In the genomic region with DNA sequence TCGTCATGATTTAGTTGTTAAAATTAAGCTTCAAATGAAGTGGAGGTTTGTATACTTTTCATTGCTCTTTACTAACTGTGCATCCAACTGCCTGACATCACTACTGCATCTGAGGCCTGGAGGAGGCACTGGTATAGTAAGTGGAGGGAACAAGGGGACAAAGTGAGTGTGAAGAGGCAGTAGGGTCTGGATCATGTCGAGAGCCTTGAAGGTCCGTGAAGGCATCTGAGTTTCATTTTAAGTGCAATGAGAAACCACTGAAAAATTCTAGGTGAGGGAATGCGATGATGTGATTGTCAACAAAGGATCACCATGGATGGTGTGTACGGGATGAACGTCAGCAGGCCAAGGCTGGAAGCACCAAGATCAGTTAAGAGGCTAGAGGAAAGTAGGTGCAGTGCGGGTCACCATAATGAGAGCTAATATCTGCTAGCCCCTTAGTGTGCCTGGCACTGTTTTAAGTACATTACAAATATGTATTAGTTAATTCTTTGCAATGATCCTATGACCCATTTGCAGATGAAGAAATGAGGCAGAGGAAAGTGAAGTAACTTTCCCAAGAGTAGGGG, we compare ENCODE assay signal across 23 cellular contexts.
"Had no signal": no experiment of that assay in that cellular context is flagged by ENCODE, and none has a peak within 500 bp of the region (broad histone marks: within the 10 kb centered on the region; RNA-seq: fewer than 3 reads in every experiment).

No MANE protein-coding gene starts in this region.

- H3K36me3 Mint-ChIP-seq: activated naive CD4-positive, alpha-beta T cell treated with anti-CD3 and anti-CD28 coated beads, Interleukin-2, amount 50 U/mL, for 72 hours had no signal

- H3K27ac Mint-ChIP-seq: activated CD8-positive, alpha-beta T cell treated with anti-CD3 and anti-CD28 coated beads, Interleukin-2, amount 10 ng/mL, durations not matched to agents 7 days and 5 days; activated naive CD4-positive, alpha-beta T cell treated with anti-CD3 and anti-CD28 coated beads, Interleukin-2, amount 50 U/mL, for 72 hours; activated T-helper 17 cell treated with anti-CD3 and anti-CD28 coated beads, Interleukin-2, amount 50 U/mL, for 72 hours; naive thymus-derived CD8-positive, alpha-beta T cell; T-cell; T-helper 2 cell treated with Interferon-gamma antibody and Interleukin-4, amounts not matched to agents 5 μg/mL and 100 μg/mL, for 36 hours had no signal

- H3K9me3 ChIP-seq: adrenal gland, breast epithelium, esophagus muscularis mucosa, ovary, thyroid gland had no signal

- ATAC-seq: activated CD8-positive, alpha-beta T cell treated with anti-CD3 and anti-CD28 coated beads, Interleukin-2, amount 10 ng/mL, durations not matched to agents 7 days and 5 days; activated naive CD4-positive, alpha-beta T cell treated with anti-CD3 and anti-CD28 coated beads, Interleukin-2, amount 50 U/mL, for 72 hours; activated T-helper 17 cell treated with anti-CD3 and anti-CD28 coated beads, Interleukin-2, amount 50 U/mL, for 72 hours; naive thymus-derived CD8-positive, alpha-beta T cell; T-cell had no signal

- FAIRE-seq: astrocyte, keratinocyte, TTC549 had no signal

- H3K27me3 Mint-ChIP-seq: activated T-helper 17 cell treated with anti-CD3 and anti-CD28 coated beads, Interleukin-2, amount 50 U/mL, for 72 hours; naive thymus-derived CD8-positive, alpha-beta T cell; T-cell had no signal

- H3K27me3 ChIP-seq: adrenal gland, breast epithelium, esophagus muscularis mucosa, ovary, thyroid gland had no signal

- H3K4me3 ChIP-seq: adrenal gland, breast epithelium, coronary artery, esophagus muscularis mucosa, lung, ovary, thyroid gland had no signal

- DNase-seq: activated CD4-positive, alpha-beta T cell treated with anti-CD3 and anti-CD28 coated beads for 1 hour; activated CD4-positive, alpha-beta T cell treated with anti-CD3 and anti-CD28 coated beads, Interleukin-2, amount 50 U/mL, for 1 hour; activated CD8-positive, alpha-beta T cell treated with anti-CD3 and anti-CD28 coated beads, Interleukin-2, amount 10 ng/mL, durations not matched to agents 7 days and 5 days; activated T-cell treated with anti-CD3 and anti-CD28 coated beads, Interleukin-2, amount 50 U/mL, for 1 hour; cerebellar nuclear complex; naive thymus-derived CD8-positive, alpha-beta T cell; ovary; stimulated activated CD4-positive, alpha-beta T cell treated with anti-CD3 and anti-CD28 coated beads, Interleukin-4, amount 100 ng/mL, for 24 hours; stimulated activated naive CD4-positive, alpha-beta T cell treated with Interleukin-2 at 50 U/mL for 16 hours; T-cell; thyroid gland; WERI-Rb-1 had no signal

- H3K4me1 ChIP-seq: breast epithelium, thyroid gland had no signal

- H3K4me1 Mint-ChIP-seq: activated T-helper 17 cell treated with anti-CD3 and anti-CD28 coated beads, Interleukin-2, amount 50 U/mL, for 72 hours; T-cell had no signal

- H3K36me3 ChIP-seq: breast epithelium, ovary, thyroid gland, WERI-Rb-1 had no signal

- H3K4me3 Mint-ChIP-seq: activated CD8-positive, alpha-beta T cell treated with anti-CD3 and anti-CD28 coated beads, Interleukin-2, amount 10 ng/mL, durations not matched to agents 7 days and 5 days; activated T-helper 17 cell treated with anti-CD3 and anti-CD28 coated beads, Interleukin-2, amount 50 U/mL, for 72 hours; naive thymus-derived CD8-positive, alpha-beta T cell; T-cell; T-helper 2 cell treated with Interferon-gamma antibody and Interleukin-4, amounts not matched to agents 5 μg/mL and 100 μg/mL, for 36 hours had no signal

- H3K27ac ChIP-seq: adrenal gland, breast epithelium, coronary artery, ovary, thyroid gland, WERI-Rb-1 had no signal

- H3K9me3 Mint-ChIP-seq: activated naive CD4-positive, alpha-beta T cell treated with anti-CD3 and anti-CD28 coated beads, Interleukin-2, amount 50 U/mL, for 72 hours; activated T-helper 17 cell treated with anti-CD3 and anti-CD28 coated beads, Interleukin-2, amount 50 U/mL, for 72 hours; naive thymus-derived CD8-positive, alpha-beta T cell; T-cell; T-helper 2 cell treated with Interferon-gamma antibody and Interleukin-4, amounts not matched to agents 5 μg/mL and 100 μg/mL, for 36 hours had no signal
